30 cellular contexts compared by ENCODE assay signal in genomic region chr10:70695241-70696030, GRCh38. TPM values are rescaled to one million over a fixed set of nuclear protein-coding genes. Genes with fewer than 3 reads are reported as not detected.
A peak's percentile ranks its signal among the peaks of the same experiment; 100 is the strongest.
DNase-seq lines count a peak whose midpoint lies in the region; ATAC-seq, FAIRE-seq and TF ChIP-seq lines count a peak whose summit lies in the region.
"Had no signal": no experiment of that assay in that cellular context is flagged by ENCODE, and none has a peak within 500 bp of the region (broad histone marks: within the 10 kb centered on the region; RNA-seq: fewer than 3 reads in every experiment).

No MANE protein-coding gene starts in this region.

- no peak overlapping the region for H3K27ac Mint-ChIP-seq in astrocyte (ENCODE audit: unreplicated experiment)
- H3K27ac Mint-ChIP-seq: brain; effector memory CD8-positive, alpha-beta T cell; natural killer cell treated with Interleukin-12 subunit alpha and Interleukin-12 subunit beta and Interleukin-15 and Interleukin-18, amount 100 ng/mL, for 72 hours; T-helper 2 cell treated with Interferon-gamma antibody and Interleukin-4, amounts not matched to agents 5 μg/mL and 100 μg/mL, for 36 hours; WTC11 had no signal

- TF ChIP-seq POLR2A in HCT116 (IDR thresholded peaks at IDR 0.05; ENCODE audit: borderline replicate concordance, extremely low read depth, insufficient read depth, insufficient read length), result no peak

- H3K36me3 Mint-ChIP-seq in astrocyte (ENCODE audit: low read depth, unreplicated experiment), result peaks cover 18% of the 10 kb centered on the region
- H3K36me3 Mint-ChIP-seq: brain; natural killer cell treated with Interleukin-12 subunit alpha and Interleukin-12 subunit beta and Interleukin-15 and Interleukin-18, amount 100 ng/mL, for 72 hours; WTC11 had no signal

- no peak overlapping the region for H2BK5ac ChIP-seq in mesendoderm (ENCODE audit: low read length)

- no peak overlapping the region for H3K18ac ChIP-seq in mesendoderm (ENCODE audit: low read length)

- no peak overlapping the region for H3K4me3 Mint-ChIP-seq in astrocyte (ENCODE audit: unreplicated experiment)
- H3K4me3 Mint-ChIP-seq: brain; effector memory CD8-positive, alpha-beta T cell; natural killer cell treated with Interleukin-12 subunit alpha and Interleukin-12 subunit beta and Interleukin-15 and Interleukin-18, amount 100 ng/mL, for 72 hours; T-helper 2 cell treated with Interferon-gamma antibody and Interleukin-4, amounts not matched to agents 5 μg/mL and 100 μg/mL, for 36 hours; WTC11 had no signal

- no peaks in the 10 kb centered on the region for H3K9me2 ChIP-seq in HCT116 (ENCODE audit: insufficient read depth)

- no peak for TF ChIP-seq RAD21 in HCT116 (IDR thresholded peaks at IDR 0.05; ENCODE audit: low read depth)

- no TSS peak for BruUV-seq in HCT116 (replicated peaks; lab: Mats Ljungman, UMichigan)

- no peaks in the 10 kb centered on the region for H3K27me3 ChIP-seq in HCT116 (ENCODE audit: insufficient read depth, low read length)
- H3K27me3 ChIP-seq in astrocyte (ENCODE audit: insufficient read depth, low read length), result no peaks in the 10 kb centered on the region
- no peaks in the 10 kb centered on the region for H3K27me3 ChIP-seq in mesendoderm (ENCODE audit: insufficient read depth, low read length, poor library complexity)
- no peaks in the 10 kb centered on the region for H3K27me3 ChIP-seq in ascending aorta
- H3K27me3 ChIP-seq: BE2C, esophagus squamous epithelium, pancreas, stomach had no signal

- no peaks in the 10 kb centered on the region for H3K4me1 Mint-ChIP-seq in astrocyte (ENCODE audit: low read depth, unreplicated experiment)

- H2AFZ ChIP-seq in HCT116 (ENCODE audit: low read depth, low read length, poor library complexity, severe bottlenecking) (no peak overlapping the region), astrocyte (ENCODE audit: low read depth, low read length) (no peak overlapping the region)

- H4K5ac ChIP-seq in mesendoderm (ENCODE audit: low read length), result no peak overlapping the region

- H4K8ac ChIP-seq in mesendoderm (ENCODE audit: low read depth, low read length), result no peak overlapping the region

- H3K79me1 ChIP-seq in mesendoderm (ENCODE audit: low read length), result no peaks in the 10 kb centered on the region

- H4K20me1 ChIP-seq in HCT116 (ENCODE audit: insufficient read depth), result no peaks in the 10 kb centered on the region
- peaks cover 34% of the 10 kb centered on the region for H4K20me1 ChIP-seq in astrocyte (ENCODE audit: insufficient read depth, low read length)

- no peaks in the 10 kb centered on the region for H3K9me3 Mint-ChIP-seq in astrocyte (ENCODE audit: unreplicated experiment)
- H3K9me3 Mint-ChIP-seq: effector memory CD8-positive, alpha-beta T cell; natural killer cell treated with Interleukin-12 subunit alpha and Interleukin-12 subunit beta and Interleukin-15 and Interleukin-18, amount 100 ng/mL, for 72 hours; T-helper 2 cell treated with Interferon-gamma antibody and Interleukin-4, amounts not matched to agents 5 μg/mL and 100 μg/mL, for 36 hours; WTC11 had no signal

- ATAC-seq in HCT116, result 0 out of 2 replicates have a peak, but pooled peaks have one; percentile 31
- no peak for ATAC-seq in GM21390 (IDR thresholded peaks at IDR 0.05; ENCODE audit: unreplicated experiment)
- ATAC-seq in GM18907 (IDR thresholded peaks at IDR 0.05; ENCODE audit: unreplicated experiment), result no peak
- ATAC-seq: effector memory CD8-positive, alpha-beta T cell; WTC11 had no signal

- no peak overlapping the region for H3K56ac ChIP-seq in mesendoderm (ENCODE audit: low read length)

- peak; percentile 22 for DNase-seq in DMS153 (lab: John Stamatoyannopoulos, UW)
- DNase-seq in DMS153 treated with DMSO at 0.1 percent for 48 hours (lab: John Stamatoyannopoulos, UW; ENCODE audit: unreplicated experiment), result no peak
- no peak for DNase-seq in HCT116 (ENCODE audit: low read depth, low spot score)
- DNase-seq in astrocyte (ENCODE audit: low read depth), result peak; percentile 42
- DNase-seq in mesendoderm, result peak; percentile 29
- DNase-seq in ascending aorta (ENCODE audit: low spot score in 2 of 2), result no peak
- DNase-seq: activated CD4-positive, alpha-beta T cell treated with anti-CD3 and anti-CD28 coated beads, Interleukin-2, amount 50 U/mL, for 4 hours; activated effector memory CD4-positive, alpha-beta T cell treated with Interleukin-2 at 50 U/mL for 16 hours; BE2C; effector memory CD8-positive, alpha-beta T cell; esophagus squamous epithelium; head of caudate nucleus; Karpas-422; NCI-H2081; NK-92 treated with Interleukin-12 subunit alpha and Interleukin-12 subunit beta, amount 100 ng/mL, for 24 hours; pancreas; right cardiac atrium; stimulated activated CD4-positive, alpha-beta T cell treated with anti-CD3 and anti-CD28 coated beads, Interleukin-12 subunit alpha, Interleukin-12 subunit beta, amount 100 ng/mL, for 4 hours; stomach; trophoblast cell had no signal

- no peak overlapping the region for H3K9ac ChIP-seq in HCT116 (ENCODE audit: low read length)
- peak overlapping the region; percentile 4 for H3K9ac ChIP-seq in astrocyte (ENCODE audit: low read length)
- H3K9ac ChIP-seq in mesendoderm (ENCODE audit: low read length), result no peak overlapping the region

- H2BK120ac ChIP-seq in mesendoderm (ENCODE audit: low read depth, low read length), result no peak overlapping the region

- TF ChIP-seq CTCF in HCT116 (IDR thresholded peaks at IDR 0.05 in 2 of 3, conservative IDR thresholded peaks at IDR 0.05 in 1 of 3; ENCODE audit: borderline replicate concordance in 1 of 3, insufficient read depth in 1 of 3, low read depth in 2 of 3, low read length in 2 of 3) (no peak), astrocyte (IDR thresholded peaks at IDR 0.05; ENCODE audit: insufficient read depth, low read depth, low read length) (no peak), ascending aorta (IDR thresholded peaks at IDR 0.05) (no peak)

- POLR2A ChIA-PET in HCT116 (lab: Charles Lee), result no interaction called here

- peaks cover 13% of the 10 kb centered on the region; the same call in 1 of the 2 replicates for H3K79me2 ChIP-seq in HCT116 (ENCODE audit: insufficient read depth, low read length)
- peaks cover 9% of the 10 kb centered on the region for H3K79me2 ChIP-seq in astrocyte (ENCODE audit: insufficient read depth, low read length)
- no peaks in the 10 kb centered on the region for H3K79me2 ChIP-seq in mesendoderm (ENCODE audit: control insufficient read depth, insufficient read depth, low read length)

- RAD21 ChIA-PET in HCT116 (lab: Charles Lee; ENCODE audit: low non-redundant PET in 1 of 2, low total read pairs in 2 of 2, uncharacterized antibody in 2 of 2, unreplicated experiment in 2 of 2), result no interaction called here

- H3K27ac ChIP-seq in HCT116 (ENCODE audit: low read depth, low read length), result no peak overlapping the region
- peak overlapping the region; percentile 0 for H3K27ac ChIP-seq in astrocyte (ENCODE audit: low read depth, low read length)
- H3K27ac ChIP-seq in mesendoderm (ENCODE audit: low read depth, low read length), result no peak overlapping the region
- no peak overlapping the region for H3K27ac ChIP-seq in ascending aorta
- H3K27ac ChIP-seq: 22Rv1, pancreas had no signal

- H3K9me3 ChIP-seq in HCT116 (ENCODE audit: control insufficient read depth in 1 of 2, insufficient read depth in 1 of 2, low read depth in 1 of 2, low read length in 2 of 2) (no peaks in the 10 kb centered on the region), astrocyte (ENCODE audit: insufficient read depth, low read depth, low read length) (no peaks in the 10 kb centered on the region), ascending aorta (no peaks in the 10 kb centered on the region)
- H3K9me3 ChIP-seq: BE2C, esophagus squamous epithelium, pancreas, stomach had no signal

- no peak for FAIRE-seq in astrocyte (lab: Jason Lieb, UNC)
- FAIRE-seq: colon, HTR-8/SVneo, pancreas, RCC 7860 had no signal

- CTCF ChIA-PET in HCT116 (lab: Charles Lee), result no interaction called here

- H2AK5ac ChIP-seq in mesendoderm (ENCODE audit: low read length), result no peak overlapping the region

- intact Hi-C loops in HCT116 (cut with micrococcal nuclease) (no loop called here), ascending aorta (cut with DNase I) (no loop called here)

- H3K23ac ChIP-seq in mesendoderm (ENCODE audit: low read length), result no peak overlapping the region

- H3K36me3 ChIP-seq in HCT116 (ENCODE audit: control insufficient read depth in 1 of 2, insufficient read depth in 2 of 2, low read length in 2 of 2) (peaks cover 0 to 4% of the 10 kb centered on the region in 2 experiments; a peak in 1 of 4 replicates), astrocyte (ENCODE audit: insufficient read depth, low read length) (no peaks in the 10 kb centered on the region), mesendoderm (ENCODE audit: control insufficient read depth, insufficient read depth, low read length) (no peaks in the 10 kb centered on the region), ascending aorta (no peaks in the 10 kb centered on the region)
- H3K36me3 ChIP-seq: BE2C, esophagus squamous epithelium, pancreas, stomach had no signal

- H3K4me3 ChIP-seq in HCT116 (replicated peaks in 1 of 2; ENCODE audit: low read depth in 1 of 2, low read length in 2 of 2) (no peak overlapping the region), astrocyte (ENCODE audit: insufficient read depth, low read depth, low read length) (no peak overlapping the region), mesendoderm (ENCODE audit: low read length) (no peak overlapping the region), ascending aorta (no peak overlapping the region)
- H3K4me3 ChIP-seq: esophagus squamous epithelium, pancreas, stomach had no signal

- peak overlapping the region; percentile 22; the same call in 1 of the 2 replicates for H3K4me2 ChIP-seq in HCT116 (ENCODE audit: low read length)
- peak overlapping the region; percentile 2 for H3K4me2 ChIP-seq in astrocyte (ENCODE audit: low read length)
- no peak overlapping the region for H3K4me2 ChIP-seq in mesendoderm (ENCODE audit: low read length)

- peaks cover 15% of the 10 kb centered on the region for H3K27me3 Mint-ChIP-seq in astrocyte (ENCODE audit: low read depth, unreplicated experiment)
- H3K27me3 Mint-ChIP-seq: effector memory CD8-positive, alpha-beta T cell; natural killer cell treated with Interleukin-12 subunit alpha and Interleukin-12 subunit beta and Interleukin-15 and Interleukin-18, amount 100 ng/mL, for 72 hours had no signal

- WGBS in mesendoderm (ENCODE audit: extremely low coverage, insufficient coverage, low lambda C conversion rate), result no CpG with 5 or more reads among the region's 3 CpGs

- H3K4ac ChIP-seq in mesendoderm (ENCODE audit: low read depth, low read length), result no peak overlapping the region

- H2BK15ac ChIP-seq in mesendoderm (replicated peaks; ENCODE audit: low read depth), result no peak overlapping the region

- H3K4me1 ChIP-seq in HCT116 (ENCODE audit: control insufficient read depth in 1 of 2, insufficient read depth in 2 of 2, low read length in 2 of 2) (peaks cover 9 to 55% of the 10 kb centered on the region in 2 experiments), astrocyte (ENCODE audit: insufficient read depth, low read length) (peaks cover 26% of the 10 kb centered on the region), mesendoderm (ENCODE audit: control insufficient read depth, low read depth, low read length) (no peaks in the 10 kb centered on the region), ascending aorta (no peaks in the 10 kb centered on the region)
- H3K4me1 ChIP-seq: pancreas had no signal

RNA-seq across cellular contexts. Expression of gene ADAMTS14, which starts 23.1 kb away (rescaled TPM):
- total RNA-seq in HCT116 (2021; ENCODE audit: unreplicated experiment), result 13.2 TPM
- 14.3 and 15.5 TPM in 2 replicates for polyA plus RNA-seq in HCT116 (2012)
- 19.4 and 30.2 TPM in 2 replicates for total RNA-seq in astrocyte
- polyA plus RNA-seq in mesendoderm (2013, experiment 1 of 2), result 0.72 TPM
- polyA plus RNA-seq in mesendoderm (2013, experiment 2 of 2), result 0.73 TPM
- total RNA-seq in ascending aorta, result 0.32 TPM

Comparison
In these comparisons a context has a peak if more than half of its experiments do, and no peak if none do; other contexts are left out.
1. DNase-seq: peak in DMS153 (single experiment), astrocyte (single experiment) and mesendoderm (single experiment); none in DMS153 treated with DMSO at 0.1 percent for 48 hours (single experiment), HCT116 (single experiment) and ascending aorta (0 of 2).
2. RNA of gene ADAMTS14, which starts 23.1 kb away (total RNA-seq): 19.4 to 30.2 TPM in astrocyte and 13.2 TPM in HCT116 (single experiment); 0.32 TPM in ascending aorta (single experiment); every median in the first group is over 10 times any median in the second.